19 cellular contexts compared by ENCODE assay signal in the genomic region with DNA sequence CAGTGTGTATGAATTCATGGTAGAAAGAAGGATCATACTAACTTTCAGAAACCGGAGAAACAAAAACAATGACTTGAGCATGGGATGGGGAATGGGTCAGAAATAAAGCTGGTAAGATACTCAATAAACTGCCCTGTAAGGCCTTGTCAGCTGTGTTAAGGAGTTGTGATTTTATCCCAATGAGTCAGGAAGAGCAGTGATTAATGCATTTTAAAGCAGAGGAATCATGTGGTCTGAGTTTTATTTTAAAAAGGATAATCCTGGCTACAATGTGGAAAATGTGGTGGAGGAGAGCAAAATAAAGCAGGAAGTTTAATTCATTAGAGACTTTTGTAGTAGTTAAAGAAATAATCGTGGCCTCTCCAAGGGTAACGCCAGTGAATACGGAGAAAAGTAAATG. TPM values are rescaled to one million over a fixed set of nuclear protein-coding genes. Genes with fewer than 3 reads are reported as not detected.
DNase-seq lines count a peak whose midpoint lies in the region; ATAC-seq and TF ChIP-seq lines count a peak whose summit lies in the region.
"Had no signal": no experiment of that assay in that cellular context is flagged by ENCODE, and none has a peak within 500 bp of the region (broad histone marks: within the 10 kb centered on the region; RNA-seq: fewer than 3 reads in every experiment).

No MANE protein-coding gene starts in this region.

- WGBS in mesenchymal stem cell, result 95% methylated on average over 4 of the region's 4 CpGs

- H4K8ac ChIP-seq in mesenchymal stem cell (ENCODE audit: low read length), result no peak overlapping the region

- H2BK15ac ChIP-seq in mesenchymal stem cell (ENCODE audit: low read depth, poor library complexity, severe bottlenecking), result no peak overlapping the region

- H3K4me1 Mint-ChIP-seq in activated CD4-positive, alpha-beta T cell treated with anti-CD3 and anti-CD28 coated beads, Interleukin-2, amount 10 ng/mL, durations not matched to agents 7 days and 5 days, result no peaks in the 10 kb centered on the region
- H3K4me1 Mint-ChIP-seq: activated CD4-positive, alpha-beta memory T cell treated with anti-CD3 and anti-CD28 coated beads, Interleukin-2, amount 10 ng/mL, durations not matched to agents 7 days and 5 days; activated naive CD8-positive, alpha-beta T cell treated with anti-CD3 and anti-CD28 coated beads, Interleukin-2, amount 10 ng/mL, durations not matched to agents 7 days and 5 days; stimulated activated naive CD8-positive, alpha-beta T cell treated with anti-CD3 and anti-CD28 coated beads, Interleukin-15, amount 100 ng/mL, for 72 hours had no signal

- no peak overlapping the region for H3K4me3 Mint-ChIP-seq in activated CD4-positive, alpha-beta T cell treated with anti-CD3 and anti-CD28 coated beads, Interleukin-2, amount 10 ng/mL, durations not matched to agents 7 days and 5 days
- H3K4me3 Mint-ChIP-seq: activated CD4-positive, alpha-beta memory T cell treated with anti-CD3 and anti-CD28 coated beads, Interleukin-2, amount 10 ng/mL, durations not matched to agents 7 days and 5 days; activated naive CD8-positive, alpha-beta T cell treated with anti-CD3 and anti-CD28 coated beads, Interleukin-2, amount 10 ng/mL, durations not matched to agents 7 days and 5 days; stimulated activated naive CD8-positive, alpha-beta T cell treated with anti-CD3 and anti-CD28 coated beads, Interleukin-15, amount 100 ng/mL, for 72 hours had no signal

- H2BK5ac ChIP-seq in mesenchymal stem cell (ENCODE audit: low read depth, low read length, poor library complexity, severe bottlenecking), result no peak overlapping the region

- no peak overlapping the region for H3K23ac ChIP-seq in mesenchymal stem cell (ENCODE audit: low read length in 2 of 2)

- ATAC-seq in GM19035 (IDR thresholded peaks at IDR 0.05; ENCODE audit: unreplicated experiment) (no peak), HG02642 (IDR thresholded peaks at IDR 0.05; ENCODE audit: poor library complexity, unreplicated experiment) (no peak)
- ATAC-seq: left lobe of liver; stimulated activated naive CD8-positive, alpha-beta T cell treated with anti-CD3 and anti-CD28 coated beads, Interleukin-15, amount 100 ng/mL, for 72 hours had no signal

- H3K14ac ChIP-seq in mesenchymal stem cell (ENCODE audit: low read length in 2 of 2), result no peak overlapping the region

- no peak overlapping the region for H2BK12ac ChIP-seq in mesenchymal stem cell (ENCODE audit: low read length in 2 of 2)

- no peak overlapping the region for H4K91ac ChIP-seq in mesenchymal stem cell (ENCODE audit: low read length)

- no peak overlapping the region for H3K4me3 ChIP-seq in choroid plexus epithelial cell (ENCODE audit: low read depth, low read length)
- no peak overlapping the region for H3K4me3 ChIP-seq in mesenchymal stem cell (ENCODE audit: insufficient read depth in 1 of 2, low read depth in 1 of 2, low read length in 2 of 2)
- H3K4me3 ChIP-seq: prostate gland, SK-N-MC, vagina had no signal

- H3K27ac ChIP-seq in mesenchymal stem cell (ENCODE audit: low read length, poor library complexity, severe bottlenecking), result no peak overlapping the region
- H3K27ac ChIP-seq: prostate gland, SK-N-MC, vagina had no signal

- H3K18ac ChIP-seq in mesenchymal stem cell (ENCODE audit: low read depth in 1 of 2, low read length in 2 of 2), result no peak overlapping the region

- no peak overlapping the region for H2AFZ ChIP-seq in mesenchymal stem cell (ENCODE audit: low read depth, low read length)

- CTCF ChIA-PET in activated CD4-positive, alpha-beta T cell treated with anti-CD3 and anti-CD28 coated beads, Interleukin-2, amount 10 ng/mL, durations not matched to agents 7 days and 5 days (lab: Charles Lee), result interaction anchor here (0.8 kb wide), 1 partner anchor 9 kb away, joined by 3 read pairs; no protein-coding TSS in a partner anchor

- H2BK120ac ChIP-seq in mesenchymal stem cell (ENCODE audit: low read depth, low read length), result no peak overlapping the region

- TF ChIP-seq CTCF in choroid plexus epithelial cell (conservative IDR thresholded peaks at IDR 0.05; ENCODE audit: low read depth, low read length), result no peak

- H3K4ac ChIP-seq in mesenchymal stem cell (ENCODE audit: low read depth in 1 of 2, low read length in 2 of 2), result no peak overlapping the region

- H3K9ac ChIP-seq in mesenchymal stem cell (ENCODE audit: low read length), result peak overlapping the region; percentile 13

- H3K79me1 ChIP-seq in mesenchymal stem cell (replicated peaks; ENCODE audit: low read length, poor library complexity, severe bottlenecking), result peaks cover 1% of the 10 kb centered on the region

- peaks cover 8 to 93% of the 10 kb centered on the region in 2 experiments for H3K36me3 ChIP-seq in mesenchymal stem cell (ENCODE audit: control insufficient read depth in 1 of 2, insufficient read depth in 2 of 2, low read depth in 1 of 2, low read length in 2 of 2)

- peak; percentile 25 for DNase-seq in AG20443 (ENCODE audit: low spot score)
- peak; percentile 76 for DNase-seq in LHCN-M2 (ENCODE audit: low read depth)
- DNase-seq in choroid plexus epithelial cell (ENCODE audit: low read depth), result peak; percentile 32
- DNase-seq in mesenchymal stem cell, result peak; percentile 24
- no peak for DNase-seq in activated CD4-positive, alpha-beta T cell treated with anti-CD3 and anti-CD28 coated beads, Interleukin-2, amount 10 ng/mL, durations not matched to agents 7 days and 5 days
- DNase-seq in NCI-H2196 treated with DMSO at 0.1 percent for 48 hours (lab: John Stamatoyannopoulos, UW; ENCODE audit: unreplicated experiment), result no peak
- DNase-seq: activated CD4-positive, alpha-beta memory T cell treated with anti-CD3 and anti-CD28 coated beads, Interleukin-2, amount 10 ng/mL, durations not matched to agents 7 days and 5 days; activated naive CD8-positive, alpha-beta T cell treated with anti-CD3 and anti-CD28 coated beads, Interleukin-2, amount 10 ng/mL, durations not matched to agents 7 days and 5 days; activated T-cell treated with anti-CD3 and anti-CD28 coated beads, Interleukin-2, amount 50 U/mL, for 48 hours; BE2C; NCI-H1694; NCI-H524 treated with DMSO at 0.1 percent for 48 hours; stimulated activated naive CD8-positive, alpha-beta T cell treated with anti-CD3 and anti-CD28 coated beads, Interleukin-15, amount 100 ng/mL, for 72 hours had no signal

- no peaks in the 10 kb centered on the region for H3K27me3 ChIP-seq in mesenchymal stem cell (ENCODE audit: control insufficient read depth in 1 of 2, insufficient read depth in 1 of 2, low read length in 2 of 2)
- H3K27me3 ChIP-seq: BE2C, vagina had no signal

- H3K9me3 Mint-ChIP-seq in activated CD4-positive, alpha-beta T cell treated with anti-CD3 and anti-CD28 coated beads, Interleukin-2, amount 10 ng/mL, durations not matched to agents 7 days and 5 days, result no peaks in the 10 kb centered on the region
- H3K9me3 Mint-ChIP-seq: activated CD4-positive, alpha-beta memory T cell treated with anti-CD3 and anti-CD28 coated beads, Interleukin-2, amount 10 ng/mL, durations not matched to agents 7 days and 5 days; activated naive CD8-positive, alpha-beta T cell treated with anti-CD3 and anti-CD28 coated beads, Interleukin-2, amount 10 ng/mL, durations not matched to agents 7 days and 5 days; stimulated activated naive CD8-positive, alpha-beta T cell treated with anti-CD3 and anti-CD28 coated beads, Interleukin-15, amount 100 ng/mL, for 72 hours had no signal

- no peak overlapping the region for H3K27ac Mint-ChIP-seq in activated CD4-positive, alpha-beta T cell treated with anti-CD3 and anti-CD28 coated beads, Interleukin-2, amount 10 ng/mL, durations not matched to agents 7 days and 5 days
- H3K27ac Mint-ChIP-seq: activated CD4-positive, alpha-beta memory T cell treated with anti-CD3 and anti-CD28 coated beads, Interleukin-2, amount 10 ng/mL, durations not matched to agents 7 days and 5 days; activated naive CD8-positive, alpha-beta T cell treated with anti-CD3 and anti-CD28 coated beads, Interleukin-2, amount 10 ng/mL, durations not matched to agents 7 days and 5 days; stimulated activated naive CD8-positive, alpha-beta T cell treated with anti-CD3 and anti-CD28 coated beads, Interleukin-15, amount 100 ng/mL, for 72 hours had no signal

- H3K4me1 ChIP-seq in mesenchymal stem cell (ENCODE audit: control insufficient read depth, insufficient read depth, low read depth, low read length), result no peaks in the 10 kb centered on the region
- H3K4me1 ChIP-seq: BE2C, prostate gland, vagina had no signal

- no peaks in the 10 kb centered on the region for H3K9me3 ChIP-seq in mesenchymal stem cell (ENCODE audit: control insufficient read depth, low read length)
- H3K9me3 ChIP-seq: BE2C, prostate gland, vagina had no signal

- H3K4me2 ChIP-seq in mesenchymal stem cell (ENCODE audit: low read length, poor library complexity, severe bottlenecking), result no peak overlapping the region

- no peaks in the 10 kb centered on the region for H3K27me3 Mint-ChIP-seq in activated CD4-positive, alpha-beta T cell treated with anti-CD3 and anti-CD28 coated beads, Interleukin-2, amount 10 ng/mL, durations not matched to agents 7 days and 5 days
- H3K27me3 Mint-ChIP-seq: activated CD4-positive, alpha-beta memory T cell treated with anti-CD3 and anti-CD28 coated beads, Interleukin-2, amount 10 ng/mL, durations not matched to agents 7 days and 5 days; activated naive CD8-positive, alpha-beta T cell treated with anti-CD3 and anti-CD28 coated beads, Interleukin-2, amount 10 ng/mL, durations not matched to agents 7 days and 5 days; stimulated activated naive CD8-positive, alpha-beta T cell treated with anti-CD3 and anti-CD28 coated beads, Interleukin-15, amount 100 ng/mL, for 72 hours had no signal

- no peak overlapping the region for H2AK5ac ChIP-seq in mesenchymal stem cell (ENCODE audit: low read length, severe bottlenecking)

- POLR2A ChIA-PET in activated CD4-positive, alpha-beta T cell treated with anti-CD3 and anti-CD28 coated beads, Interleukin-2, amount 10 ng/mL, durations not matched to agents 7 days and 5 days (lab: Charles Lee), result no interaction called here

- H3K36me3 Mint-ChIP-seq in activated CD4-positive, alpha-beta T cell treated with anti-CD3 and anti-CD28 coated beads, Interleukin-2, amount 10 ng/mL, durations not matched to agents 7 days and 5 days (ENCODE audit: low read depth), result peaks cover 45% of the 10 kb centered on the region

RNA-seq across cellular contexts. Expression of a gene that starts 28.7 kb away (rescaled TPM):
- total RNA-seq in LHCN-M2 (2014; rRNA removed), result 37.8 and 40.3 TPM in 2 replicates
- polyA plus RNA-seq in LHCN-M2 (2012), result 9.7 TPM
- 32.0 TPM for polyA plus RNA-seq in mesenchymal stem cell (2013, experiment 1 of 2)
- 33.8 TPM for polyA plus RNA-seq in mesenchymal stem cell (2013, experiment 2 of 2)
- total RNA-seq in activated CD4-positive, alpha-beta T cell treated with anti-CD3 and anti-CD28 coated beads, Interleukin-2, amount 10 ng/mL, durations not matched to agents 7 days and 5 days, result 10 to 100 TPM; 18.7 to 19.3 TPM

RNA-seq across cellular contexts. Expression of a gene that starts 29.0 kb away (rescaled TPM):
- 110 and 115 TPM in 2 replicates for total RNA-seq in LHCN-M2 (2014; rRNA removed)
- 19.8 TPM for polyA plus RNA-seq in LHCN-M2 (2012)
- polyA plus RNA-seq in mesenchymal stem cell (2013, experiment 1 of 2), result 34.6 TPM
- 36.1 TPM for polyA plus RNA-seq in mesenchymal stem cell (2013, experiment 2 of 2)
- 10 to 100 TPM; 71.8 to 76.1 TPM for total RNA-seq in activated CD4-positive, alpha-beta T cell treated with anti-CD3 and anti-CD28 coated beads, Interleukin-2, amount 10 ng/mL, durations not matched to agents 7 days and 5 days

RNA-seq across cellular contexts. Expression of a gene that starts 45.4 kb away (rescaled TPM):
- 0.23 and 0.32 TPM in 2 replicates for total RNA-seq in LHCN-M2 (2014; rRNA removed)
- polyA plus RNA-seq in LHCN-M2 (2012), result 1.1 TPM
- polyA plus RNA-seq in mesenchymal stem cell (2013, experiment 1 of 2), result 0.04 TPM
- 0.08 TPM for polyA plus RNA-seq in mesenchymal stem cell (2013, experiment 2 of 2)
- total RNA-seq in activated CD4-positive, alpha-beta T cell treated with anti-CD3 and anti-CD28 coated beads, Interleukin-2, amount 10 ng/mL, durations not matched to agents 7 days and 5 days, result not detected
- total RNA-seq: activated naive CD8-positive, alpha-beta T cell treated with anti-CD3 and anti-CD28 coated beads, Interleukin-2, amount 10 ng/mL, durations not matched to agents 7 days and 5 days; left lobe of liver; vagina had no signal

RNA-seq across cellular contexts. Expression of a gene that starts 51.7 kb away (rescaled TPM):
- total RNA-seq in LHCN-M2 (2014; rRNA removed), result 0.29 and 0.38 TPM in 2 replicates
- not detected for polyA plus RNA-seq in LHCN-M2 (2012)
- polyA plus RNA-seq in mesenchymal stem cell (2013, experiment 1 of 2), result not detected
- not detected for polyA plus RNA-seq in mesenchymal stem cell (2013, experiment 2 of 2)
- not detected for total RNA-seq in activated CD4-positive, alpha-beta T cell treated with anti-CD3 and anti-CD28 coated beads, Interleukin-2, amount 10 ng/mL, durations not matched to agents 7 days and 5 days
- total RNA-seq: activated CD4-positive, alpha-beta memory T cell treated with anti-CD3 and anti-CD28 coated beads, Interleukin-2, amount 10 ng/mL, durations not matched to agents 7 days and 5 days; activated naive CD8-positive, alpha-beta T cell treated with anti-CD3 and anti-CD28 coated beads, Interleukin-2, amount 10 ng/mL, durations not matched to agents 7 days and 5 days; left lobe of liver; vagina had no signal

Comparison
In these comparisons a context has a peak if more than half of its experiments do, and no peak if none do; other contexts are left out.
1. DNase-seq: peak in AG20443 (single experiment), LHCN-M2 (single experiment), choroid plexus epithelial cell (single experiment) and mesenchymal stem cell (single experiment); none in activated CD4-positive, alpha-beta T cell treated with anti-CD3 and anti-CD28 coated beads, Interleukin-2, amount 10 ng/mL, durations not matched to agents 7 days and 5 days (single experiment) and NCI-H2196 treated with DMSO at 0.1 percent for 48 hours (single experiment).